1 cellular context compared by ENCODE assay signal in genomic region chr16:75565640-75566039, GRCh38.
TF ChIP-seq lines count a peak whose summit lies in the region.

No MANE protein-coding gene starts in this region.

TF ChIP-seq in IMR-90, 13 proteins besides CTCF, POLR2A, EP300 and RAD21 (continued from another document):
- TF ChIP-seq USF2 (IDR thresholded peaks at IDR 0.05; ENCODE audit: low read depth, low read length) (no peak), ELK1 (IDR thresholded peaks at IDR 0.05; ENCODE audit: borderline replicate concordance, low read depth, low read length) (no peak), MXI1 (IDR thresholded peaks at IDR 0.05; ENCODE audit: borderline replicate concordance, low read depth, low read length) (no peak), SMC3 (IDR thresholded peaks at IDR 0.05; ENCODE audit: low read depth, low read length) (no peak)
